In the genomic region with DNA sequence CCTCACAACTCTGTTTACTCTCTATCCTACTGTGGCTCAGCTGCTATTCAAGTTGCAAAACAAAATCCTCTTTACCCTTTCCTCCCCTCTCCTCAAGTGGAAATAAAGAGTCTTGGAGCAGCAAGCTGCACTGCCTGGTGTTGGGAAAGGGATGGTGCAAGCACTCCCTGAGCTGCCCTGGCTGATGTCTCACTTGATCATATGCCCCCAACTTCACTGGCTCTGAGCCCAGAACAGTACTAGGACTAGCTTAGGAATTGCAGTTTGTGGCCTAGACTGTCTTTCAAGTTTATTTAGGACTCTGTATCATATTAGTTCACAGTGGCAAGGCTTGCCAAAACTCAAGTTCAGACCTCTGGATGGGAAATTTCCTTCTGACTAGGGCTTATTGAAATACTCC, we compare ENCODE assay signal across 12 cellular contexts.
DNase-seq lines count a peak whose midpoint lies in the region; ATAC-seq and TF ChIP-seq lines count a peak whose summit lies in the region.
"Had no signal": no experiment of that assay in that cellular context is flagged by ENCODE, and none has a peak within 500 bp of the region (broad histone marks: within the 10 kb centered on the region; RNA-seq: fewer than 3 reads in every experiment).

No MANE protein-coding gene starts in this region.

- H2AFZ ChIP-seq in SK-N-SH (ENCODE audit: low read depth): no peak overlapping the region

- H3K27ac ChIP-seq in SK-N-SH (ENCODE audit: low read depth in 2 of 2, low read length in 1 of 2): no peak overlapping the region
- no peak overlapping the region for H3K27ac ChIP-seq in mesendoderm (ENCODE audit: low read depth, low read length)
- H3K27ac ChIP-seq: dorsolateral prefrontal cortex, psoas muscle, suprapubic skin had no signal

- TF ChIP-seq RAD21 in SK-N-SH (IDR thresholded peaks at IDR 0.05; ENCODE audit: low read length): no peak

- H3K27me3 ChIP-seq in SK-N-SH (ENCODE audit: insufficient read depth): no peaks in the 10 kb centered on the region
- H3K27me3 ChIP-seq in mesendoderm (ENCODE audit: insufficient read depth, low read length, poor library complexity): no peaks in the 10 kb centered on the region
- H3K27me3 ChIP-seq: dorsolateral prefrontal cortex, suprapubic skin had no signal

- no peak overlapping the region for H3K56ac ChIP-seq in mesendoderm (ENCODE audit: low read length)

- H3K9ac ChIP-seq in SK-N-SH (no peak overlapping the region), mesendoderm (ENCODE audit: low read length) (no peak overlapping the region)

- 0 out of 2 replicates have a peak, but pooled peaks have one; percentile 6 for TF ChIP-seq CTCF in SK-N-SH (IDR thresholded peaks at IDR 0.05)
- no peak for TF ChIP-seq CTCF in fibroblast of mammary gland (conservative IDR thresholded peaks at IDR 0.05; ENCODE audit: control insufficient read depth, insufficient read depth, low read depth, low read length)

- H3K9me2 ChIP-seq in SK-N-SH: no peaks in the 10 kb centered on the region

- H3K9me3 ChIP-seq in SK-N-SH: no peaks in the 10 kb centered on the region
- H3K9me3 ChIP-seq: psoas muscle, suprapubic skin had no signal

- H3K4me1 ChIP-seq in SK-N-SH (ENCODE audit: control insufficient read depth in 1 of 2, insufficient read depth in 2 of 2, low read depth in 1 of 2, low read length in 1 of 2) (no peaks in the 10 kb centered on the region), mesendoderm (ENCODE audit: control insufficient read depth, low read depth, low read length) (no peaks in the 10 kb centered on the region)
- H3K4me1 ChIP-seq: psoas muscle, suprapubic skin had no signal

- no peak overlapping the region for H2AK5ac ChIP-seq in mesendoderm (ENCODE audit: low read length)

- DNase-seq in H4 (ENCODE audit: low spot score): peak; percentile 86
- no peak for DNase-seq in SK-N-SH
- DNase-seq in fibroblast of mammary gland (ENCODE audit: low read depth): peak; percentile 64
- peak; percentile 15 for DNase-seq in skeletal muscle cell (ENCODE audit: low read depth)
- no peak for DNase-seq in NCI-H1092 treated with DMSO at 0.1 percent for 48 hours (lab: John Stamatoyannopoulos, UW)
- DNase-seq in mesendoderm: no peak
- DNase-seq: activated CD8-positive, alpha-beta memory T cell treated with anti-CD3 and anti-CD28 coated beads, Interleukin-2, amount 10 ng/mL, durations not matched to agents 7 days and 5 days; dorsolateral prefrontal cortex; hippocampal formation; psoas muscle had no signal

- POLR2A ChIA-PET in SK-N-SH (lab: Yijun Ruan, JAX): no interaction called here

- no peaks in the 10 kb centered on the region for H3F3A ChIP-seq in SK-N-SH (replicated peaks; ENCODE audit: insufficient read depth)

- H2BK120ac ChIP-seq in mesendoderm (ENCODE audit: low read depth, low read length): no peak overlapping the region

- no peaks in the 10 kb centered on the region for H4K20me1 ChIP-seq in SK-N-SH (ENCODE audit: insufficient read depth)

- ATAC-seq in HG02571 (IDR thresholded peaks at IDR 0.05; ENCODE audit: unreplicated experiment): no peak
- ATAC-seq: activated CD8-positive, alpha-beta memory T cell treated with anti-CD3 and anti-CD28 coated beads, Interleukin-2, amount 10 ng/mL, durations not matched to agents 7 days and 5 days; psoas muscle had no signal

- H3K4me2 ChIP-seq in SK-N-SH (no peak overlapping the region), mesendoderm (ENCODE audit: low read length) (no peak overlapping the region)

- no peak overlapping the region for H3K18ac ChIP-seq in mesendoderm (ENCODE audit: low read length)

- H2BK5ac ChIP-seq in mesendoderm (ENCODE audit: low read length): no peak overlapping the region

- H3K4me3 ChIP-seq in SK-N-SH (ENCODE audit: low read depth in 2 of 2, low read length in 1 of 2) (no peak overlapping the region), fibroblast of mammary gland (ENCODE audit: control insufficient read depth, low read depth, low read length) (no peak overlapping the region), skeletal muscle cell (ENCODE audit: low read depth, low read length) (no peak overlapping the region), mesendoderm (ENCODE audit: low read length) (no peak overlapping the region)
- H3K4me3 ChIP-seq: dorsolateral prefrontal cortex, psoas muscle, suprapubic skin had no signal

- no peak overlapping the region for H4K5ac ChIP-seq in mesendoderm (ENCODE audit: low read length)

- CTCF ChIA-PET in SK-N-SH (lab: Yijun Ruan, JAX): no interaction called here

- no peaks in the 10 kb centered on the region for H3K36me3 ChIP-seq in SK-N-SH (replicated peaks in 1 of 2; ENCODE audit: control insufficient read depth in 1 of 2, insufficient read depth in 2 of 2, low read length in 1 of 2)
- H3K36me3 ChIP-seq in mesendoderm (ENCODE audit: control insufficient read depth, insufficient read depth, low read length): no peaks in the 10 kb centered on the region
- H3K36me3 ChIP-seq: suprapubic skin had no signal

- no peaks in the 10 kb centered on the region for H3K79me1 ChIP-seq in mesendoderm (ENCODE audit: low read length)

- no peak overlapping the region for H3K23ac ChIP-seq in mesendoderm (ENCODE audit: low read length)

- no peak overlapping the region for H4K8ac ChIP-seq in mesendoderm (ENCODE audit: low read depth, low read length)

- no peak for TF ChIP-seq EP300 in SK-N-SH (IDR thresholded peaks at IDR 0.05; ENCODE audit: borderline replicate concordance in 1 of 2, low read depth in 1 of 2, low read length in 1 of 2)

- no peak overlapping the region for H3K4ac ChIP-seq in mesendoderm (ENCODE audit: low read depth, low read length)

- H2BK15ac ChIP-seq in mesendoderm (replicated peaks; ENCODE audit: low read depth): no peak overlapping the region

- no peaks in the 10 kb centered on the region for H3K79me2 ChIP-seq in SK-N-SH (ENCODE audit: insufficient read depth)
- no peaks in the 10 kb centered on the region for H3K79me2 ChIP-seq in mesendoderm (ENCODE audit: control insufficient read depth, insufficient read depth, low read length)

TF ChIP-seq in SK-N-SH, 30 proteins besides CTCF, POLR2A, EP300 and RAD21:
- TF ChIP-seq MAX (IDR thresholded peaks at IDR 0.05; ENCODE audit: low read depth) (no peak), SMC3 (IDR thresholded peaks at IDR 0.05; ENCODE audit: low read depth, low read length) (no peak), FOXM1 (IDR thresholded peaks at IDR 0.05; ENCODE audit: low read depth) (no peak), IRF3 (IDR thresholded peaks at IDR 0.05; ENCODE audit: low read depth, low read length) (no peak), TCF12 (IDR thresholded peaks at IDR 0.05) (no peak), MEF2A (IDR thresholded peaks at IDR 0.05; ENCODE audit: borderline replicate concordance, low read depth) (no peak)

Comparison
In these comparisons a context has a peak if more than half of its experiments do, and no peak if none do; other contexts are left out.
1. DNase-seq: peak in H4 (single experiment), fibroblast of mammary gland (single experiment) and skeletal muscle cell (single experiment); none in SK-N-SH (single experiment), NCI-H1092 treated with DMSO at 0.1 percent for 48 hours (single experiment) and mesendoderm (single experiment).